1 cellular context compared by ENCODE assay signal in the genomic region with DNA sequence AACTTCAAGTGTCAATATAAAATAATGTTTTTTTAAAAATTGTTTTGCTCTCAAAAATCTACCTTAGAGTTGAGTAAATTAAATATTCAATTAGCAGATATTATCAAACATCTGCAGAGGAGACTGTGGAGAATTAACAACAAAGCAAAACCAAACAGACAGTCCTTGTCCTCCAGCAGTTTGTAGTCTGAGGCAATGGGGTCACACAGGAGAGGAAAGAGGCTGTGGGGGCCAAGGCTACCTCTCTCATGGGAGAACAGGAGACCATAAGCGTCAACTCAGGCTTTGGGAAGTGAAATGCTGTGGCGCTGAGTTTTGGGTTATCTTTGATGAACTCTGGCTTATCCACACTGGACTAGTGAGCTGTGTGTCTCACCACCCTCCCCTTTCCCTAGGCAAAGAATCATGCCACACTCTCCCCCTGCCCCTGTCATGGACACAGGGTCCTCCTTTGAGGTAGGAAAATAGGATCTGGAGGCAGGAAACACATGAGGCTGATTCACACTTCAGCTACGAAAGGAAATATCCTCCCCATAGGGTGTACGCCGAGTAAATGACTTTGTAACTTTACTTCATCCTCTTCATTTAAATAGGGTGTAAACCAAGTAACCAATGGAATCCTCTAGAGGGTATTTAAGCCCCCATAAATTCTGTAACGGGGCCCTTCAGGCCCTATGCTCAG.
TF ChIP-seq lines count a peak whose summit lies in the region.

No MANE protein-coding gene starts in this region.

TF ChIP-seq in K562, 482 proteins besides CTCF, POLR2A, EP300 and RAD21 (continued from another document):
- TF ChIP-seq POLR3G (IDR thresholded peaks at IDR 0.05; ENCODE audit: extremely low read depth, insufficient read length, insufficient replicate concordance), result no peak
- TF ChIP-seq, protein P1, sequence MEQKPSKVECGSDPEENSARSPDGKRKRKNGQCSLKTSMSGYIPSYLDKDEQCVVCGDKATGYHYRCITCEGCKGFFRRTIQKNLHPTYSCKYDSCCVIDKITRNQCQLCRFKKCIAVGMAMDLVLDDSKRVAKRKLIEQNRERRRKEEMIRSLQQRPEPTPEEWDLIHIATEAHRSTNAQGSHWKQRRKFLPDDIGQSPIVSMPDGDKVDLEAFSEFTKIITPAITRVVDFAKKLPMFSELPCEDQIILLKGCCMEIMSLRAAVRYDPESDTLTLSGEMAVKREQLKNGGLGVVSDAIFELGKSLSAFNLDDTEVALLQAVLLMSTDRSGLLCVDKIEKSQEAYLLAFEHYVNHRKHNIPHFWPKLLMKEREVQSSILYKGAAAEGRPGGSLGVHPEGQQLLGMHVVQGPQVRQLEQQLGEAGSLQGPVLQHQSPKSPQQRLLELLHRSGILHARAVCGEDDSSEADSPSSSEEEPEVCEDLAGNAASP (IDR thresholded peaks at IDR 0.05), result no peak
